Comparison of ENCODE assay signal across 8 cellular contexts in genomic region chr12:107091989-107092641, GRCh38. TPM values are rescaled to one million over a fixed set of nuclear protein-coding genes. Genes with fewer than 3 reads are reported as not detected.
DNase-seq lines count a peak whose midpoint lies in the region; ATAC-seq and TF ChIP-seq lines count a peak whose summit lies in the region.

No MANE protein-coding gene starts in this region.

- H3K9me3 Mint-ChIP-seq in activated T-helper 2 cell treated with anti-CD3 and anti-CD28 coated beads, Interferon-gamma antibody, Interleukin-2, Interleukin-4, amounts not matched to agents 10 μg/mL and 5 μg/mL and 100 μg/mL, durations not matched to agents 14 hours and 24 hours and 36 hours = peaks cover 7% of the 10 kb centered on the region
- H3K9me3 Mint-ChIP-seq in glutamatergic neuron (ENCODE audit: unreplicated experiment) = peaks cover 3% of the 10 kb centered on the region
- no peaks in the 10 kb centered on the region for H3K9me3 Mint-ChIP-seq in osteocyte (ENCODE audit: unreplicated experiment)

- no peak overlapping the region for H3K27ac Mint-ChIP-seq in activated T-helper 2 cell treated with anti-CD3 and anti-CD28 coated beads, Interferon-gamma antibody, Interleukin-2, Interleukin-4, amounts not matched to agents 10 μg/mL and 5 μg/mL and 100 μg/mL, durations not matched to agents 14 hours and 24 hours and 36 hours
- H3K27ac Mint-ChIP-seq in glutamatergic neuron (ENCODE audit: unreplicated experiment) = no peak overlapping the region
- no peak overlapping the region for H3K27ac Mint-ChIP-seq in osteocyte (ENCODE audit: unreplicated experiment)

- no peak overlapping the region for H3K4me3 Mint-ChIP-seq in activated T-helper 2 cell treated with anti-CD3 and anti-CD28 coated beads, Interferon-gamma antibody, Interleukin-2, Interleukin-4, amounts not matched to agents 10 μg/mL and 5 μg/mL and 100 μg/mL, durations not matched to agents 14 hours and 24 hours and 36 hours (ENCODE audit: low read depth)
- H3K4me3 Mint-ChIP-seq in glutamatergic neuron (ENCODE audit: unreplicated experiment) (no peak overlapping the region), osteocyte (ENCODE audit: unreplicated experiment) (no peak overlapping the region)

- TF ChIP-seq CTCF in glutamatergic neuron (IDR thresholded peaks at IDR 0.05; ENCODE audit: partially characterized antibody, unreplicated experiment) = peak; percentile 83
- peak; percentile 84 for TF ChIP-seq CTCF in osteocyte (IDR thresholded peaks at IDR 0.05)

- DNase-seq in DMS 273 (lab: John Stamatoyannopoulos, UW; ENCODE audit: unreplicated experiment) (peak; percentile 88), HPDE6-E6E7 (ENCODE audit: extremely low spot score) (peak; percentile 57), NCI-H526 (lab: John Stamatoyannopoulos, UW) (peak; percentile 67 to 74), glutamatergic neuron (no peak), osteocyte (ENCODE audit: extremely low spot score, unreplicated experiment) (no peak)
- DNase-seq in activated T-helper 2 cell treated with anti-CD3 and anti-CD28 coated beads, Interferon-gamma antibody, Interleukin-2, Interleukin-4, amounts not matched to agents 10 μg/mL and 5 μg/mL and 100 μg/mL, durations not matched to agents 14 hours and 24 hours and 36 hours (ENCODE audit: low spot score) = peak; percentile 23

- intact Hi-C loops in activated T-helper 2 cell treated with anti-CD3 and anti-CD28 coated beads, Interferon-gamma antibody, Interleukin-2, Interleukin-4, amounts not matched to agents 10 μg/mL and 5 μg/mL and 100 μg/mL, durations not matched to agents 14 hours and 24 hours and 36 hours (cut with micrococcal nuclease) = loop anchor here (2.0 kb wide), 1 partner anchor 195 kb away; no protein-coding TSS in a partner anchor

- peaks cover 2% of the 10 kb centered on the region for H3K4me1 Mint-ChIP-seq in activated T-helper 2 cell treated with anti-CD3 and anti-CD28 coated beads, Interferon-gamma antibody, Interleukin-2, Interleukin-4, amounts not matched to agents 10 μg/mL and 5 μg/mL and 100 μg/mL, durations not matched to agents 14 hours and 24 hours and 36 hours (ENCODE audit: low read depth)
- no peaks in the 10 kb centered on the region for H3K4me1 Mint-ChIP-seq in glutamatergic neuron (ENCODE audit: low read depth, unreplicated experiment)
- H3K4me1 Mint-ChIP-seq in osteocyte (ENCODE audit: unreplicated experiment) = peaks cover 10% of the 10 kb centered on the region

- H3K27me3 Mint-ChIP-seq in activated T-helper 2 cell treated with anti-CD3 and anti-CD28 coated beads, Interferon-gamma antibody, Interleukin-2, Interleukin-4, amounts not matched to agents 10 μg/mL and 5 μg/mL and 100 μg/mL, durations not matched to agents 14 hours and 24 hours and 36 hours (ENCODE audit: low read depth) = peaks cover 3% of the 10 kb centered on the region
- H3K27me3 Mint-ChIP-seq in glutamatergic neuron (ENCODE audit: unreplicated experiment) (no peaks in the 10 kb centered on the region), osteocyte (ENCODE audit: unreplicated experiment) (no peaks in the 10 kb centered on the region)

- ATAC-seq in HG02852 (IDR thresholded peaks at IDR 0.05; ENCODE audit: unreplicated experiment) (no peak), GM18520 (IDR thresholded peaks at IDR 0.05; ENCODE audit: unreplicated experiment) (no peak)

- H3K36me3 Mint-ChIP-seq in activated T-helper 2 cell treated with anti-CD3 and anti-CD28 coated beads, Interferon-gamma antibody, Interleukin-2, Interleukin-4, amounts not matched to agents 10 μg/mL and 5 μg/mL and 100 μg/mL, durations not matched to agents 14 hours and 24 hours and 36 hours (ENCODE audit: low read depth) = peaks cover 2% of the 10 kb centered on the region
- H3K36me3 Mint-ChIP-seq in glutamatergic neuron (ENCODE audit: unreplicated experiment) (peaks cover 9% of the 10 kb centered on the region), osteocyte (ENCODE audit: unreplicated experiment) (peaks cover 3% of the 10 kb centered on the region)

RNA-seq across cellular contexts. Expression of gene CRY1, which starts 1.2 kb away (rescaled TPM):
- 25.4 and 26.0 TPM in 2 replicates for total RNA-seq in activated T-helper 2 cell treated with anti-CD3 and anti-CD28 coated beads, Interferon-gamma antibody, Interleukin-2, Interleukin-4, amounts not matched to agents 10 μg/mL and 5 μg/mL and 100 μg/mL, durations not matched to agents 14 hours and 24 hours and 36 hours
- 10.1 TPM for total RNA-seq in glutamatergic neuron (ENCODE audit: unreplicated experiment)
- total RNA-seq in osteocyte = 20.6 and 25.7 TPM in 2 replicates

Comparison
In these comparisons a context has a peak if more than half of its experiments do, and no peak if none do; other contexts are left out.
1. DNase-seq: peak in DMS 273 (single experiment), HPDE6-E6E7 (single experiment), NCI-H526 (2 of 2) and activated T-helper 2 cell treated with anti-CD3 and anti-CD28 coated beads, Interferon-gamma antibody, Interleukin-2, Interleukin-4, amounts not matched to agents 10 μg/mL and 5 μg/mL and 100 μg/mL, durations not matched to agents 14 hours and 24 hours and 36 hours (single experiment); none in glutamatergic neuron (single experiment) and osteocyte (single experiment).